ENCODE assay signal across 1 cellular context in the genomic region with DNA sequence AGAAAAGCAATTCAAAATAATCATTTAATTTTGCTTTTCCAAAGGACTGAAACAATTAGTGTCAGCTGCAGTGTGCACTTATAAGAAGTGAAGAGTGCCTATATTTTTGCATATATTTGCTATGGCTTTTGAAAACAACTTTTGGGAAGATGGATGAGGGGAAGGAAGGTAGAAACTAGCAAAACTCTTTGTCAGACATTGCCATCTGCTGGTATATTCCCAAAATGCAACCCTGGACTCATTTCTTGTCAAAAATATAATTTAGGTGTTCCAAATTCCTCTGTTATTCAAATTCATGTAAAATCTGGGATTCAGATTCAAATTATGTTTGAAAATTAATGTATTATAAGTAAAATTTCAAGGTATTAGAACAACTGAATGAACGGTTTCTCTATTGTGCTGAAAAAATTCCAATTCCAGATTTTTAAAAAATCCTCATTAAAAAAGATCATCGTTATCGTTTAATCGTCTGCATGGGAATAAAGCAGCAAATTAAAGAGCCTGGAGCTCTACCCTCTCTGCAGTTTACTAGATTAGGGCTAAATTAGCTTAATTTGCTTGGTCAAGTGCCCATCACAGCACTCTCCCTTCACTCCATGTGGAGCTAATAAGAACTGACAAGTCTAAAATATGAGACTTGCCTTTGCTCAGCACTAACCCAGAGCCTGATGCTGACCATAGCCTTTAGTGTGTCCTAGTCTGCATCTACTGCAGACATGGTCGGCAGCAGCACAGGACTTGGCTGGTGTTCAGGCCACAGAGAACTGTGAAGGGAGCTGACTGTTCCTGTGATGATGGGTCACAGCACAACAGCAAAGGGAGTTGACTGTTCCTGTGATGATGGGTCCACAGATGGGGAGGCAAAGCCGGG.
TF ChIP-seq lines count a peak whose summit lies in the region.

No MANE protein-coding gene starts in this region.

TF ChIP-seq in A549, 52 proteins besides CTCF, POLR2A, EP300 and RAD21 (continued from another document):
- TF ChIP-seq, protein P1, sequence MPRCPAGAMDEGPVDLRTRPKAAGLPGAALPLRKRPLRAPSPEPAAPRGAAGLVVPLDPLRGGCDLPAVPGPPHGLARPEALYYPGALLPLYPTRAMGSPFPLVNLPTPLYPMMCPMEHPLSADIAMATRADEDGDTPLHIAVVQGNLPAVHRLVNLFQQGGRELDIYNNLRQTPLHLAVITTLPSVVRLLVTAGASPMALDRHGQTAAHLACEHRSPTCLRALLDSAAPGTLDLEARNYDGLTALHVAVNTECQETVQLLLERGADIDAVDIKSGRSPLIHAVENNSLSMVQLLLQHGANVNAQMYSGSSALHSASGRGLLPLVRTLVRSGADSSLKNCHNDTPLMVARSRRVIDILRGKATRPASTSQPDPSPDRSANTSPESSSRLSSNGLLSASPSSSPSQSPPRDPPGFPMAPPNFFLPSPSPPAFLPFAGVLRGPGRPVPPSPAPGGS (IDR thresholded peaks at IDR 0.05), result no peak
- no peak for TF ChIP-seq MYC (IDR thresholded peaks at IDR 0.05; ENCODE audit: borderline replicate concordance, low read length)
- no peak for TF ChIP-seq TFCP2L1 (CRISPR knock-in tag; IDR thresholded peaks at IDR 0.05)
